Comparison of ENCODE assay signal across 2 cellular contexts in the genomic region with DNA sequence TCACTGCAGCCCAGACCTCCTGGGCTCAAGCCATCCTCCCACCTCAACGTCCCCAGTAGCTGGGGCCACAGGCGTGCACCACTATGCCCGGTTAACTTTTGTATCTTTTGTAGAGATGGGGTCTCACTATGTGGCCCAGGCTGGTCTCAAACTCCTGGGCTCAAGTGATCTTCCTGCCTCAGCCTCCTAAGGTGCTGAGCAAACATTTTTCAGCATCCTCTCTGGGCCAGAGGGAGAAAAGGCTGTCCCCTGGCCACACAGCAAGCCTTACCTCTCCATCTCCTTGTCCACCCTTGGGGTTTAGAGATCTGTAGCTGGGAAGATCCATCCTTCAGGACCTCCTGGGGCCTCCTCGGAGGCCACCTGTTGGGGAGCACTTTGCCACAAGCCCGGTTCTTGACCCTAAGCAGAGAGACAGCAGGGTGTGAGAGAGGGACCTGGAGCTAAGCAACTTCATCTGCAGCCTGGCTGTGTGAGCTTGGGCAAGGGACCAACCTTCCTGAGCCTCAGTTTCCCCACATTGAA.
A peak's percentile ranks its signal among the peaks of the same experiment; 100 is the strongest.
TF ChIP-seq lines count a peak whose summit lies in the region.

No MANE protein-coding gene starts in this region.

TF ChIP-seq in HepG2, 621 proteins besides CTCF, POLR2A, EP300 and RAD21 (continued from another document):
- TF ChIP-seq ZNF737 (CRISPR knock-in tag; IDR thresholded peaks at IDR 0.05; ENCODE audit: borderline replicate concordance) (0 out of 2 replicates have a peak, but pooled peaks have one; percentile 4), YY1 (IDR thresholded peaks at IDR 0.05; ENCODE audit: insufficient read depth, insufficient replicate concordance, low read depth, low read length) (no peak), ZNF121 (CRISPR knock-in tag; IDR thresholded peaks at IDR 0.05) (0 out of 2 replicates have a peak, but pooled peaks have one; percentile 26), ZBTB38 (CRISPR knock-in tag; IDR thresholded peaks at IDR 0.05) (0 out of 2 replicates have a peak, but pooled peaks have one; percentile 11), SALL2 (CRISPR knock-in tag; IDR thresholded peaks at IDR 0.05) (no peak), SNAI1 (CRISPR knock-in tag; IDR thresholded peaks at IDR 0.05; ENCODE audit: borderline replicate concordance) (no peak), ZKSCAN8 (CRISPR knock-in tag; IDR thresholded peaks at IDR 0.05; ENCODE audit: borderline replicate concordance) (no peak), KDM4B (CRISPR knock-in tag; IDR thresholded peaks at IDR 0.05) (no peak), SIN3B (IDR thresholded peaks at IDR 0.05; ENCODE audit: low read length) (no peak), BCLAF1 (IDR thresholded peaks at IDR 0.05) (no peak), ZNF747 (CRISPR knock-in tag; IDR thresholded peaks at IDR 0.05; ENCODE audit: borderline replicate concordance) (no peak), ZNF333 (CRISPR knock-in tag; IDR thresholded peaks at IDR 0.05; ENCODE audit: borderline replicate concordance) (no peak)
- TF ChIP-seq, protein P1, sequence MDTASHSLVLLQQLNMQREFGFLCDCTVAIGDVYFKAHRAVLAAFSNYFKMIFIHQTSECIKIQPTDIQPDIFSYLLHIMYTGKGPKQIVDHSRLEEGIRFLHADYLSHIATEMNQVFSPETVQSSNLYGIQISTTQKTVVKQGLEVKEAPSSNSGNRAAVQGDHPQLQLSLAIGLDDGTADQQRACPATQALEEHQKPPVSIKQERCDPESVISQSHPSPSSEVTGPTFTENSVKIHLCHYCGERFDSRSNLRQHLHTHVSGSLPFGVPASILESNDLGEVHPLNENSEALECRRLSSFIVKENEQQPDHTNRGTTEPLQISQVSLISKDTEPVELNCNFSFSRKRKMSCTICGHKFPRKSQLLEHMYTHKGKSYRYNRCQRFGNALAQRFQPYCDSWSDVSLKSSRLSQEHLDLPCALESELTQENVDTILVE (CRISPR knock-in tag; IDR thresholded peaks at IDR 0.05): no peak
- TF ChIP-seq, protein P2, sequence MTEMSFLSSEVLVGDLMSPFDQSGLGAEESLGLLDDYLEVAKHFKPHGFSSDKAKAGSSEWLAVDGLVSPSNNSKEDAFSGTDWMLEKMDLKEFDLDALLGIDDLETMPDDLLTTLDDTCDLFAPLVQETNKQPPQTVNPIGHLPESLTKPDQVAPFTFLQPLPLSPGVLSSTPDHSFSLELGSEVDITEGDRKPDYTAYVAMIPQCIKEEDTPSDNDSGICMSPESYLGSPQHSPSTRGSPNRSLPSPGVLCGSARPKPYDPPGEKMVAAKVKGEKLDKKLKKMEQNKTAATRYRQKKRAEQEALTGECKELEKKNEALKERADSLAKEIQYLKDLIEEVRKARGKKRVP (CRISPR knock-in tag; IDR thresholded peaks at IDR 0.05): no peak

TF ChIP-seq in K562, 482 proteins besides CTCF, POLR2A, EP300 and RAD21:
- TF ChIP-seq ERF (CRISPR knock-in tag; IDR thresholded peaks at IDR 0.05) (no peak), C11orf30 (IDR thresholded peaks at IDR 0.05; ENCODE audit: low read depth) (peak; percentile 60; the same call in 1 of the 2 replicates), ZNF316 (IDR thresholded peaks at IDR 0.05) (peak; percentile 67), ZNF121 (CRISPR knock-in tag; conservative IDR thresholded peaks at IDR 0.05) (peak; percentile 60)
